In the genomic region with DNA sequence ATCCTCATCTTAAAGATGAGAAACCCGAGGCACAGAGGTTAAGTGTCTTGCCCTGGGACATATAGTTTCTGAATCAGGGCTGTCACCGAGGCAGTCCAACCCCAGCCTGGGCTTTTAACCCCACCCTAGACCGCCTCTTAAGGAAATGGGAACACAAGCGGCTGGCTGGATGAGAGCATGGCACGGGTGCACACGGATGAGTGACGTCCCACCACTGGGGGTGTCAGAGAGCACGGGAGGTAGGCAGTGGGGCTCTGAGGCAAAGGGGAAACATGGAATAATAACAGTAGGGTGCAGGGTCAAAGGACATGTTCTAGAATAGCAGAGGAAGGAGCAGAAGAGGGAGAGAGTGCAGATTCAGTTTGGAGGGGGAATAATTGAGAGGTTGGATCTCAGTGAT, we compare ENCODE assay signal across 9 cellular contexts. TPM values are rescaled to one million over a fixed set of nuclear protein-coding genes. Genes with fewer than 3 reads are reported as not detected.
A peak's percentile ranks its signal among the peaks of the same experiment; 100 is the strongest.
DNase-seq lines count a peak whose midpoint lies in the region; ATAC-seq and TF ChIP-seq lines count a peak whose summit lies in the region.
"Had no signal": no experiment of that assay in that cellular context is flagged by ENCODE, and none has a peak within 500 bp of the region (broad histone marks: within the 10 kb centered on the region; RNA-seq: fewer than 3 reads in every experiment).

No MANE protein-coding gene starts in this region.

- ATAC-seq in HG03571 (IDR thresholded peaks at IDR 0.05; ENCODE audit: unreplicated experiment) = no peak

- TF ChIP-seq CTCF in cardiac fibroblast (IDR thresholded peaks at IDR 0.05; ENCODE audit: low read depth, low read length) (peak; percentile 2), nephron progenitor cell (IDR thresholded peaks at IDR 0.05) (peak; percentile 33)

- H3K4me3 ChIP-seq in cardiac fibroblast (replicated peaks in 1 of 2; ENCODE audit: low read depth in 2 of 2, low read length in 2 of 2) = no peak overlapping the region
- H3K4me3 ChIP-seq: SJCRH30 had no signal

- no peaks in the 10 kb centered on the region for H3K9me3 Mint-ChIP-seq in nephron progenitor cell

- no peaks in the 10 kb centered on the region for H3K36me3 Mint-ChIP-seq in nephron progenitor cell (ENCODE audit: low read depth)

- H3K27ac Mint-ChIP-seq in nephron progenitor cell = no peak overlapping the region

- H3K27me3 Mint-ChIP-seq in nephron progenitor cell (ENCODE audit: low read depth, poor library complexity) = peaks cover 41% of the 10 kb centered on the region

- peak; percentile 37 for DNase-seq in Daoy (ENCODE audit: low read depth)
- peak; percentile 29 for DNase-seq in HT-29 (ENCODE audit: low spot score)
- DNase-seq in cardiac fibroblast (ENCODE audit: low read depth in 2 of 2) = no peak
- DNase-seq in nephron progenitor cell = peak; percentile 27
- DNase-seq in activated naive CD4-positive, alpha-beta T cell (lab: John Stamatoyannopoulos, UW) = no peak
- DNase-seq in activated T-cell treated with anti-CD3 and anti-CD28 coated beads for 4 hours = no peak
- DNase-seq: NCI-H1105 treated with DMSO at 0.1 percent for 48 hours, SJCRH30 had no signal

- peaks cover 14% of the 10 kb centered on the region for H3K4me1 Mint-ChIP-seq in nephron progenitor cell

- H3K4me3 Mint-ChIP-seq in nephron progenitor cell = no peak overlapping the region

RNA-seq across cellular contexts. Expression of gene PPFIBP2, which starts 22.3 kb away (rescaled TPM):
- 2.2 and 4.2 TPM in 2 replicates for total RNA-seq in Daoy (2014; rRNA removed; shearing (Covaris generic))
- total RNA-seq in HT-29 (2014; rRNA removed; shearing (Covaris generic)) = 25.7 and 31.4 TPM in 2 replicates

RNA-seq across cellular contexts. Expression of gene OLFML1, which starts 50.8 kb away (rescaled TPM):
- 0.42 TPM in 1 of 2 replicates, not detected in the other for total RNA-seq in Daoy (2014; rRNA removed; shearing (Covaris generic))
- total RNA-seq in HT-29 (2014; rRNA removed; shearing (Covaris generic)) = not detected in 2 replicates
- total RNA-seq: SJCRH30 had no signal

Comparison
In these comparisons a context has a peak if more than half of its experiments do, and no peak if none do; other contexts are left out.
1. DNase-seq: peak in Daoy (single experiment), HT-29 (single experiment) and nephron progenitor cell (single experiment); none in cardiac fibroblast (0 of 2), activated naive CD4-positive, alpha-beta T cell (0 of 4) and activated T-cell treated with anti-CD3 and anti-CD28 coated beads for 4 hours (single experiment).